Comparison of ENCODE assay signal across 21 cellular contexts in genomic region chr7:155988421-155988820, GRCh38.
"Had no signal": no experiment of that assay in that cellular context is flagged by ENCODE, and none has a peak within 500 bp of the region (broad histone marks: within the 10 kb centered on the region; RNA-seq: fewer than 3 reads in every experiment).

No MANE protein-coding gene starts in this region.

- H3K4me3 ChIP-seq: body of pancreas, left lung, SK-N-MC, skin epidermis had no signal

- H3K9me3 Mint-ChIP-seq: stimulated activated naive CD8-positive, alpha-beta T cell treated with anti-CD3 and anti-CD28 coated beads, Interleukin-15, Interleukin-2, amounts not matched to agents 100 ng/mL and 50 ng/mL, for 24 hours; type B pancreatic cell had no signal

- H3K27me3 Mint-ChIP-seq: stimulated activated naive CD8-positive, alpha-beta T cell treated with anti-CD3 and anti-CD28 coated beads, Interleukin-15, Interleukin-2, amounts not matched to agents 100 ng/mL and 50 ng/mL, for 24 hours had no signal

- H3K27ac ChIP-seq: body of pancreas, left lung, SK-N-MC, skin epidermis had no signal

- H3K36me3 ChIP-seq: left lung had no signal

- H3K27me3 ChIP-seq: body of pancreas, left lung had no signal

- H3K27ac Mint-ChIP-seq: activated naive CD8-positive, alpha-beta T cell treated with anti-CD3 and anti-CD28 coated beads, Interleukin-2, amount 10 ng/mL, durations not matched to agents 7 days and 5 days; progenitor cell of endocrine pancreas; stimulated activated naive CD8-positive, alpha-beta T cell treated with anti-CD3 and anti-CD28 coated beads, Interleukin-15, Interleukin-2, amounts not matched to agents 100 ng/mL and 50 ng/mL, for 24 hours; T-cell; type B pancreatic cell had no signal

- H3K9me3 ChIP-seq: body of pancreas, left lung had no signal

- H3K4me3 Mint-ChIP-seq: activated naive CD8-positive, alpha-beta T cell treated with anti-CD3 and anti-CD28 coated beads, Interleukin-2, amount 10 ng/mL, durations not matched to agents 7 days and 5 days; nephron progenitor cell; stimulated activated naive CD8-positive, alpha-beta T cell treated with anti-CD3 and anti-CD28 coated beads, Interleukin-15, Interleukin-2, amounts not matched to agents 100 ng/mL and 50 ng/mL, for 24 hours; T-cell; type B pancreatic cell had no signal

- H3K36me3 Mint-ChIP-seq: T-cell, type B pancreatic cell had no signal

- H3K4me1 ChIP-seq: body of pancreas, left lung had no signal

- ATAC-seq: body of pancreas, left lung, right cardiac atrium had no signal

- DNase-seq: activated CD4-positive, alpha-beta T cell treated with anti-CD3 and anti-CD28 coated beads for 48 hours; activated CD4-positive, CD25-positive, alpha-beta regulatory T cell; activated naive CD4-positive, alpha-beta T cell; activated naive CD8-positive, alpha-beta T cell treated with anti-CD3 and anti-CD28 coated beads, Interleukin-2, amount 10 ng/mL, durations not matched to agents 7 days and 5 days; body of pancreas; caudate nucleus; erythroblast; foreskin melanocyte; glutamatergic neuron; mammary epithelial cell; nephron progenitor cell; right cardiac atrium; stimulated activated CD4-positive, alpha-beta T cell treated with anti-CD3 and anti-CD28 coated beads, Interleukin-15, amount 100 ng/mL, for 24 hours; stimulated activated CD4-positive, alpha-beta T cell treated with anti-CD3 and anti-CD28 coated beads, Interleukin-2, amount 100 ng/mL, for 48 hours had no signal
